7 cellular contexts compared by ENCODE assay signal in genomic region chr1:153921080-153921802, GRCh38. TPM values are rescaled to one million over a fixed set of nuclear protein-coding genes. Genes with fewer than 3 reads are reported as not detected.
DNase-seq lines count a peak whose midpoint lies in the region; ATAC-seq and TF ChIP-seq lines count a peak whose summit lies in the region.

No MANE protein-coding gene starts in this region.

- H3K9me3 Mint-ChIP-seq in activated CD4-positive, alpha-beta memory T cell treated with anti-CD3 and anti-CD28 coated beads for 36 hours = no peaks in the 10 kb centered on the region
- no peaks in the 10 kb centered on the region for H3K9me3 Mint-ChIP-seq in stimulated activated memory B cell treated with anti-CD40 and anti-IgM and Interleukin-4, amounts not matched to agents 10 μg/mL and 1 μg/mL and 100 μg/mL, for 72 hours

- CTCF ChIA-PET in HEK293T (lab: Yijun Ruan, JAX) = interaction anchor here (0.5 to 0.9 kb wide), 5 partner anchors 10 to 90 kb away, joined by 3 to 6 read pairs (median 3); partner anchors contain the start of gene DENND4B
- CTCF ChIA-PET in activated CD4-positive, alpha-beta memory T cell treated with anti-CD3 and anti-CD28 coated beads for 36 hours (lab: Charles Lee) = interaction anchor here (1.0 to 3.6 kb wide), 8 partner anchors 10 to 244 kb away, joined by 3 to 15 read pairs (median 6); partner anchors contain the start of gene RAB13

- peak overlapping the region; percentile 77 for H3K4me3 Mint-ChIP-seq in activated CD4-positive, alpha-beta memory T cell treated with anti-CD3 and anti-CD28 coated beads for 36 hours
- H3K4me3 Mint-ChIP-seq in stimulated activated memory B cell treated with anti-CD40 and anti-IgM and Interleukin-4, amounts not matched to agents 10 μg/mL and 1 μg/mL and 100 μg/mL, for 72 hours = peak overlapping the region; percentile 100

- no peak for ATAC-seq in stimulated activated memory B cell treated with anti-CD40 and anti-IgM and Interleukin-4, amounts not matched to agents 10 μg/mL and 1 μg/mL and 100 μg/mL, for 72 hours
- no peak for ATAC-seq in HG03520 (IDR thresholded peaks at IDR 0.05; ENCODE audit: unreplicated experiment)
- ATAC-seq in GM18502 (IDR thresholded peaks at IDR 0.05; ENCODE audit: poor library complexity, unreplicated experiment) = no peak
- ATAC-seq in GM18873 (IDR thresholded peaks at IDR 0.05; ENCODE audit: low FRiP score, unreplicated experiment) = no peak

- peak overlapping the region; percentile 89 for H3K4me3 ChIP-seq in iPS-11a (ENCODE audit: low read depth, low read length)

- peaks cover 1% of the 10 kb centered on the region for H3K36me3 Mint-ChIP-seq in activated CD4-positive, alpha-beta memory T cell treated with anti-CD3 and anti-CD28 coated beads for 36 hours
- H3K36me3 Mint-ChIP-seq in stimulated activated memory B cell treated with anti-CD40 and anti-IgM and Interleukin-4, amounts not matched to agents 10 μg/mL and 1 μg/mL and 100 μg/mL, for 72 hours = peaks cover 14% of the 10 kb centered on the region

- peak; percentile 6 for DNase-seq in HEK293T (ENCODE audit: extremely low spot score)
- no peak for DNase-seq in activated CD4-positive, alpha-beta memory T cell treated with anti-CD3 and anti-CD28 coated beads for 36 hours

- H3K4me1 Mint-ChIP-seq in activated CD4-positive, alpha-beta memory T cell treated with anti-CD3 and anti-CD28 coated beads for 36 hours (ENCODE audit: low read depth) = peaks cover 49% of the 10 kb centered on the region
- peaks cover 52% of the 10 kb centered on the region for H3K4me1 Mint-ChIP-seq in stimulated activated memory B cell treated with anti-CD40 and anti-IgM and Interleukin-4, amounts not matched to agents 10 μg/mL and 1 μg/mL and 100 μg/mL, for 72 hours

- peak overlapping the region; percentile 96 for H3K27ac Mint-ChIP-seq in activated CD4-positive, alpha-beta memory T cell treated with anti-CD3 and anti-CD28 coated beads for 36 hours
- peak overlapping the region; percentile 94 for H3K27ac Mint-ChIP-seq in stimulated activated memory B cell treated with anti-CD40 and anti-IgM and Interleukin-4, amounts not matched to agents 10 μg/mL and 1 μg/mL and 100 μg/mL, for 72 hours

- POLR2A ChIA-PET in HEK293T (lab: Yijun Ruan, JAX) = interaction anchor here (0.7 to 5.4 kb wide), 19 partner anchors 8 to 137 kb away, joined by 3 to 45 read pairs (median 4); partner anchors contain the start of genes CREB3L4, DENND4B, JTB and RAB13
- POLR2A ChIA-PET in activated CD4-positive, alpha-beta memory T cell treated with anti-CD3 and anti-CD28 coated beads for 36 hours (lab: Charles Lee) = interaction anchor here (1.0 to 4.7 kb wide), 8 partner anchors 21 to 120 kb away, joined by 3 to 41 read pairs (median 4); partner anchors contain the start of genes DENND4B and RPS27

- intact Hi-C loops in activated CD4-positive, alpha-beta memory T cell treated with anti-CD3 and anti-CD28 coated beads for 36 hours (cut with micrococcal nuclease) = loop anchor here (2.0 to 5.0 kb wide), 3 partner anchors 124 to 301 kb away; partner anchors contain the start of genes CHTOP and UBAP2L

- H3K27me3 Mint-ChIP-seq in activated CD4-positive, alpha-beta memory T cell treated with anti-CD3 and anti-CD28 coated beads for 36 hours = no peaks in the 10 kb centered on the region
- no peaks in the 10 kb centered on the region for H3K27me3 Mint-ChIP-seq in stimulated activated memory B cell treated with anti-CD40 and anti-IgM and Interleukin-4, amounts not matched to agents 10 μg/mL and 1 μg/mL and 100 μg/mL, for 72 hours

TF ChIP-seq in HEK293T, 16 proteins besides CTCF, POLR2A, EP300 and RAD21:
- no peak for TF ChIP-seq LEF1 (IDR thresholded peaks at IDR 0.05; ENCODE audit: borderline replicate concordance)
- TF ChIP-seq L3MBTL2 (conservative IDR thresholded peaks at IDR 0.05) = no peak
- no peak for TF ChIP-seq BHLHE40 (IDR thresholded peaks at IDR 0.05; ENCODE audit: borderline replicate concordance)
- no peak for TF ChIP-seq ZNF384 (IDR thresholded peaks at IDR 0.05)
- no peak for TF ChIP-seq PKNOX1 (IDR thresholded peaks at IDR 0.05)
- no peak for TF ChIP-seq SUZ12 (IDR thresholded peaks at IDR 0.05)

RNA-seq across cellular contexts. Expression of gene GATAD2B, which starts 1.5 kb away (rescaled TPM):
- 10 to 100 TPM; 66.4 to 67.9 TPM for total RNA-seq in activated CD4-positive, alpha-beta memory T cell treated with anti-CD3 and anti-CD28 coated beads for 36 hours

RNA-seq across cellular contexts. Expression of gene DENND4B, which starts 25.3 kb away (rescaled TPM):
- 100 to 1,000 TPM in 1 of 2 experiments, 10 to 100 TPM in 1; 98.1 to 108 TPM for total RNA-seq in activated CD4-positive, alpha-beta memory T cell treated with anti-CD3 and anti-CD28 coated beads for 36 hours

RNA-seq across cellular contexts. Expression of gene CRTC2, which starts 37.2 kb away (rescaled TPM):
- 10 to 100 TPM; 60.8 to 78.0 TPM for total RNA-seq in activated CD4-positive, alpha-beta memory T cell treated with anti-CD3 and anti-CD28 coated beads for 36 hours

RNA-seq across cellular contexts. Expression of gene SLC39A1, which starts 42.1 kb away (rescaled TPM):
- 10 to 100 TPM; 67.0 to 68.7 TPM for total RNA-seq in activated CD4-positive, alpha-beta memory T cell treated with anti-CD3 and anti-CD28 coated beads for 36 hours

RNA-seq across cellular contexts. Expression of gene CREB3L4, which starts 46.5 kb away (rescaled TPM):
- total RNA-seq in activated CD4-positive, alpha-beta memory T cell treated with anti-CD3 and anti-CD28 coated beads for 36 hours = 1 to 10 TPM; 8.5 to 8.7 TPM
